In the genomic region with DNA sequence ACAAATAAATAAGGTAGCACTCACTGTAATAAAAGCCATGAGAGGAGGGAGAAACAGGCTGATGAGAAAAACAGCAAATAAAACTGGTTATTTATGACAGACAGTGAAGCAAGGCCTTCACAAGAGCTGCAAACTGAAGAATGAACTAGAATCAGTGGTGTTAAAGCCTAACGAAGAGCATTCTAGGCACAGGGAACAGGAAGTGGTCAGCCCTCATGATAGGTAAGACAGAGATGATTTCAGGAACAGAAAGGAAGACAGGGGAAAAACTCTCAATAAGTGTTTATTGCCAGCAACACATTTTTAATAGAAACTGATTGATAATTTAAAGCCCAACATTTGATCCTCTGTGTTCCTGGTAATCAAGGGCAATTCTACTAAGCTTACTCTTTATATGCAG, we compare ENCODE assay signal across 15 cellular contexts.
DNase-seq lines count a peak whose midpoint lies in the region; ATAC-seq lines count a peak whose summit lies in the region.
"Had no signal": no experiment of that assay in that cellular context is flagged by ENCODE, and none has a peak within 500 bp of the region (broad histone marks: within the 10 kb centered on the region; RNA-seq: fewer than 3 reads in every experiment).

No MANE protein-coding gene starts in this region.

- H3K4me1 Mint-ChIP-seq in activated naive CD8-positive, alpha-beta T cell treated with anti-CD3 and anti-CD28 coated beads, Interleukin-2, amount 50 U/mL, for 24 hours = no peaks in the 10 kb centered on the region
- H3K4me1 Mint-ChIP-seq: naive B cell had no signal

- ATAC-seq in GM18502 (IDR thresholded peaks at IDR 0.05; ENCODE audit: poor library complexity, unreplicated experiment) (peak; percentile 58), GM19463 (IDR thresholded peaks at IDR 0.05; ENCODE audit: unreplicated experiment) (peak; percentile 56), HG02885 (IDR thresholded peaks at IDR 0.05; ENCODE audit: poor library complexity, unreplicated experiment) (peak; percentile 57), HG03571 (IDR thresholded peaks at IDR 0.05; ENCODE audit: unreplicated experiment) (peak; percentile 69)
- ATAC-seq in activated naive CD8-positive, alpha-beta T cell treated with anti-CD3 and anti-CD28 coated beads, Interleukin-2, amount 50 U/mL, for 24 hours = no peak
- ATAC-seq: gastrocnemius medialis, HepG2 had no signal

- no peaks in the 10 kb centered on the region for H3K9me3 Mint-ChIP-seq in activated naive CD8-positive, alpha-beta T cell treated with anti-CD3 and anti-CD28 coated beads, Interleukin-2, amount 50 U/mL, for 24 hours
- H3K9me3 Mint-ChIP-seq: activated CD4-positive, alpha-beta T cell treated with anti-CD3 and anti-CD28 coated beads, Interleukin-2, amount 10 ng/mL, durations not matched to agents 7 days and 5 days had no signal

- no peaks in the 10 kb centered on the region for H3K36me3 Mint-ChIP-seq in activated naive CD8-positive, alpha-beta T cell treated with anti-CD3 and anti-CD28 coated beads, Interleukin-2, amount 50 U/mL, for 24 hours (ENCODE audit: low read depth)
- H3K36me3 Mint-ChIP-seq: naive B cell had no signal

- no peak overlapping the region for H3K27ac Mint-ChIP-seq in activated naive CD8-positive, alpha-beta T cell treated with anti-CD3 and anti-CD28 coated beads, Interleukin-2, amount 50 U/mL, for 24 hours
- H3K27ac Mint-ChIP-seq: activated CD4-positive, alpha-beta T cell treated with anti-CD3 and anti-CD28 coated beads, Interleukin-2, amount 10 ng/mL, durations not matched to agents 7 days and 5 days; naive B cell had no signal

- no peak overlapping the region for H3K4me3 Mint-ChIP-seq in activated naive CD8-positive, alpha-beta T cell treated with anti-CD3 and anti-CD28 coated beads, Interleukin-2, amount 50 U/mL, for 24 hours
- H3K4me3 Mint-ChIP-seq: activated CD4-positive, alpha-beta T cell treated with anti-CD3 and anti-CD28 coated beads, Interleukin-2, amount 10 ng/mL, durations not matched to agents 7 days and 5 days; naive B cell had no signal

- no peaks in the 10 kb centered on the region for H3K27me3 Mint-ChIP-seq in activated naive CD8-positive, alpha-beta T cell treated with anti-CD3 and anti-CD28 coated beads, Interleukin-2, amount 50 U/mL, for 24 hours
- H3K27me3 Mint-ChIP-seq: activated CD4-positive, alpha-beta T cell treated with anti-CD3 and anti-CD28 coated beads, Interleukin-2, amount 10 ng/mL, durations not matched to agents 7 days and 5 days had no signal

- DNase-seq in cerebellum (ENCODE audit: low spot score) (no peak), NCI-H1436 (lab: John Stamatoyannopoulos, UW) (no peak), NCI-H510A (lab: John Stamatoyannopoulos, UW) (no peak)
- no peak for DNase-seq in activated naive CD8-positive, alpha-beta T cell treated with anti-CD3 and anti-CD28 coated beads, Interleukin-2, amount 50 U/mL, for 24 hours
- DNase-seq: activated CD4-positive, alpha-beta T cell treated with anti-CD3 and anti-CD28 coated beads, Interleukin-2, amount 10 ng/mL, durations not matched to agents 7 days and 5 days; gastrocnemius medialis; kidney glomerular epithelial cell; naive B cell; NCI-H1930; stimulated activated CD4-positive, alpha-beta T cell treated with anti-CD3 and anti-CD28 coated beads, Interleukin-2, amount 100 ng/mL, for 24 hours had no signal
